ENCODE assay signal across 2 cellular contexts in genomic region chr12:123258593-123258992, GRCh38.
TF ChIP-seq lines count a peak whose summit lies in the region.

No MANE protein-coding gene starts in this region.

TF ChIP-seq in GM23338, 12 proteins besides CTCF, POLR2A, EP300 and RAD21:
- TF ChIP-seq NANOG (IDR thresholded peaks at IDR 0.05; ENCODE audit: borderline replicate concordance) (no peak), ETS1 (IDR thresholded peaks at IDR 0.05) (no peak), ZNF114 (CRISPR knock-in tag; IDR thresholded peaks at IDR 0.05) (no peak), ZNF331 (CRISPR knock-in tag; IDR thresholded peaks at IDR 0.05; ENCODE audit: low read depth) (no peak), JUNB (IDR thresholded peaks at IDR 0.05; ENCODE audit: unreplicated experiment) (no peak)
- TF ChIP-seq, protein P1, sequence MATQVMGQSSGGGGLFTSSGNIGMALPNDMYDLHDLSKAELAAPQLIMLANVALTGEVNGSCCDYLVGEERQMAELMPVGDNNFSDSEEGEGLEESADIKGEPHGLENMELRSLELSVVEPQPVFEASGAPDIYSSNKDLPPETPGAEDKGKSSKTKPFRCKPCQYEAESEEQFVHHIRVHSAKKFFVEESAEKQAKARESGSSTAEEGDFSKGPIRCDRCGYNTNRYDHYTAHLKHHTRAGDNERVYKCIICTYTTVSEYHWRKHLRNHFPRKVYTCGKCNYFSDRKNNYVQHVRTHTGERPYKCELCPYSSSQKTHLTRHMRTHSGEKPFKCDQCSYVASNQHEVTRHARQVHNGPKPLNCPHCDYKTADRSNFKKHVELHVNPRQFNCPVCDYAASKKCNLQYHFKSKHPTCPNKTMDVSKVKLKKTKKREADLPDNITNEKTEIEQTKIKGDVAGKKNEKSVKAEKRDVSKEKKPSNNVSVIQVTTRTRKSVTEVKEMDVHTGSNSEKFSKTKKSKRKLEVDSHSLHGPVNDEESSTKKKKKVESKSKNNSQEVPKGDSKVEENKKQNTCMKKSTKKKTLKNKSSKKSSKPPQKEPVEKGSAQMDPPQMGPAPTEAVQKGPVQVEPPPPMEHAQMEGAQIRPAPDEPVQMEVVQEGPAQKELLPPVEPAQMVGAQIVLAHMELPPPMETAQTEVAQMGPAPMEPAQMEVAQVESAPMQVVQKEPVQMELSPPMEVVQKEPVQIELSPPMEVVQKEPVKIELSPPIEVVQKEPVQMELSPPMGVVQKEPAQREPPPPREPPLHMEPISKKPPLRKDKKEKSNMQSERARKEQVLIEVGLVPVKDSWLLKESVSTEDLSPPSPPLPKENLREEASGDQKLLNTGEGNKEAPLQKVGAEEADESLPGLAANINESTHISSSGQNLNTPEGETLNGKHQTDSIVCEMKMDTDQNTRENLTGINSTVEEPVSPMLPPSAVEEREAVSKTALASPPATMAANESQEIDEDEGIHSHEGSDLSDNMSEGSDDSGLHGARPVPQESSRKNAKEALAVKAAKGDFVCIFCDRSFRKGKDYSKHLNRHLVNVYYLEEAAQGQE (IDR thresholded peaks at IDR 0.05; ENCODE audit: unreplicated experiment), result no peak
- TF ChIP-seq, protein P2, sequence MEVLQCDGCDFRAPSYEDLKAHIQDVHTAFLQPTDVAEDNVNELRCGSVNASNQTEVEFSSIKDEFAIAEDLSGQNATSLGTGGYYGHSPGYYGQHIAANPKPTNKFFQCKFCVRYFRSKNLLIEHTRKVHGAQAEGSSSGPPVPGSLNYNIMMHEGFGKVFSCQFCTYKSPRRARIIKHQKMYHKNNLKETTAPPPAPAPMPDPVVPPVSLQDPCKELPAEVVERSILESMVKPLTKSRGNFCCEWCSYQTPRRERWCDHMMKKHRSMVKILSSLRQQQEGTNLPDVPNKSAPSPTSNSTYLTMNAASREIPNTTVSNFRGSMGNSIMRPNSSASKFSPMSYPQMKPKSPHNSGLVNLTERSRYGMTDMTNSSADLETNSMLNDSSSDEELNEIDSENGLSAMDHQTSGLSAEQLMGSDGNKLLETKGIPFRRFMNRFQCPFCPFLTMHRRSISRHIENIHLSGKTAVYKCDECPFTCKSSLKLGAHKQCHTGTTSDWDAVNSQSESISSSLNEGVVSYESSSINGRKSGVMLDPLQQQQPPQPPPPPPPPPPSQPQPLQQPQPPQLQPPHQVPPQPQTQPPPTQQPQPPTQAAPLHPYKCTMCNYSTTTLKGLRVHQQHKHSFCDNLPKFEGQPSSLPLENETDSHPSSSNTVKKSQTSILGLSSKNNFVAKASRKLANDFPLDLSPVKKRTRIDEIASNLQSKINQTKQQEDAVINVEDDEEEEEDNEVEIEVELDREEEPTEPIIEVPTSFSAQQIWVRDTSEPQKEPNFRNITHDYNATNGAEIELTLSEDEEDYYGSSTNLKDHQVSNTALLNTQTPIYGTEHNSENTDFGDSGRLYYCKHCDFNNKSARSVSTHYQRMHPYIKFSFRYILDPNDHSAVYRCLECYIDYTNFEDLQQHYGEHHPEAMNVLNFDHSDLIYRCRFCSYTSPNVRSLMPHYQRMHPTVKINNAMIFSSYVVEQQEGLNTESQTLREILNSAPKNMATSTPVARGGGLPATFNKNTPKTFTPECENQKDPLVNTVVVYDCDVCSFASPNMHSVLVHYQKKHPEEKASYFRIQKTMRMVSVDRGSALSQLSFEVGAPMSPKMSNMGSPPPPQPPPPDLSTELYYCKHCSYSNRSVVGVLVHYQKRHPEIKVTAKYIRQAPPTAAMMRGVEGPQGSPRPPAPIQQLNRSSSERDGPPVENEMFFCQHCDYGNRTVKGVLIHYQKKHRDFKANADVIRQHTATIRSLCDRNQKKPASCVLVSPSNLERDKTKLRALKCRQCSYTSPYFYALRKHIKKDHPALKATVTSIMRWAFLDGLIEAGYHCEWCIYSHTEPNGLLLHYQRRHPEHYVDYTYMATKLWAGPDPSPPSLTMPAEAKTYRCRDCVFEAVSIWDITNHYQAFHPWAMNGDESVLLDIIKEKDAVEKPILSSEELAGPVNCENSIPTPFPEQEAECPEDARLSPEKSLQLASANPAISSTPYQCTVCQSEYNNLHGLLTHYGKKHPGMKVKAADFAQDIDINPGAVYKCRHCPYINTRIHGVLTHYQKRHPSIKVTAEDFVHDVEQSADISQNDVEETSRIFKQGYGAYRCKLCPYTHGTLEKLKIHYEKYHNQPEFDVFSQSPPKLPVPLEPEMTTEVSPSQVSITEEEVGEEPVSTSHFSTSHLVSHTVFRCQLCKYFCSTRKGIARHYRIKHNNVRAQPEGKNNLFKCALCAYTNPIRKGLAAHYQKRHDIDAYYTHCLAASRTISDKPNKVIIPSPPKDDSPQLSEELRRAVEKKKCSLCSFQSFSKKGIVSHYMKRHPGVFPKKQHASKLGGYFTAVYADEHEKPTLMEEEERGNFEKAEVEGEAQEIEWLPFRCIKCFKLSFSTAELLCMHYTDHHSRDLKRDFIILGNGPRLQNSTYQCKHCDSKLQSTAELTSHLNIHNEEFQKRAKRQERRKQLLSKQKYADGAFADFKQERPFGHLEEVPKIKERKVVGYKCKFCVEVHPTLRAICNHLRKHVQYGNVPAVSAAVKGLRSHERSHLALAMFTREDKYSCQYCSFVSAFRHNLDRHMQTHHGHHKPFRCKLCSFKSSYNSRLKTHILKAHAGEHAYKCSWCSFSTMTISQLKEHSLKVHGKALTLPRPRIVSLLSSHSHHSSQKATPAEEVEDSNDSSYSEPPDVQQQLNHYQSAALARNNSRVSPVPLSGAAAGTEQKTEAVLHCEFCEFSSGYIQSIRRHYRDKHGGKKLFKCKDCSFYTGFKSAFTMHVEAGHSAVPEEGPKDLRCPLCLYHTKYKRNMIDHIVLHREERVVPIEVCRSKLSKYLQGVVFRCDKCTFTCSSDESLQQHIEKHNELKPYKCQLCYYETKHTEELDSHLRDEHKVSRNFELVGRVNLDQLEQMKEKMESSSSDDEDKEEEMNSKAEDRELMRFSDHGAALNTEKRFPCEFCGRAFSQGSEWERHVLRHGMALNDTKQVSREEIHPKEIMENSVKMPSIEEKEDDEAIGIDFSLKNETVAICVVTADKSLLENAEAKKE (CRISPR knock-in tag; IDR thresholded peaks at IDR 0.05), result no peak

TF ChIP-seq in K562, 482 proteins besides CTCF, POLR2A, EP300 and RAD21:
- 0 out of 2 replicates have a peak, but pooled peaks have one; percentile 19 for TF ChIP-seq TCF3 (CRISPR knock-in tag; IDR thresholded peaks at IDR 0.05)
- TF ChIP-seq KDM1A (IDR thresholded peaks at IDR 0.05), result no peak
- TF ChIP-seq L3MBTL2 (IDR thresholded peaks at IDR 0.05), result 0 out of 2 replicates have a peak, but pooled peaks have one; percentile 19
TF ChIP-seq in K562: peak in this region for 2.
